ENCODE assay signal across 8 cellular contexts in the genomic region with DNA sequence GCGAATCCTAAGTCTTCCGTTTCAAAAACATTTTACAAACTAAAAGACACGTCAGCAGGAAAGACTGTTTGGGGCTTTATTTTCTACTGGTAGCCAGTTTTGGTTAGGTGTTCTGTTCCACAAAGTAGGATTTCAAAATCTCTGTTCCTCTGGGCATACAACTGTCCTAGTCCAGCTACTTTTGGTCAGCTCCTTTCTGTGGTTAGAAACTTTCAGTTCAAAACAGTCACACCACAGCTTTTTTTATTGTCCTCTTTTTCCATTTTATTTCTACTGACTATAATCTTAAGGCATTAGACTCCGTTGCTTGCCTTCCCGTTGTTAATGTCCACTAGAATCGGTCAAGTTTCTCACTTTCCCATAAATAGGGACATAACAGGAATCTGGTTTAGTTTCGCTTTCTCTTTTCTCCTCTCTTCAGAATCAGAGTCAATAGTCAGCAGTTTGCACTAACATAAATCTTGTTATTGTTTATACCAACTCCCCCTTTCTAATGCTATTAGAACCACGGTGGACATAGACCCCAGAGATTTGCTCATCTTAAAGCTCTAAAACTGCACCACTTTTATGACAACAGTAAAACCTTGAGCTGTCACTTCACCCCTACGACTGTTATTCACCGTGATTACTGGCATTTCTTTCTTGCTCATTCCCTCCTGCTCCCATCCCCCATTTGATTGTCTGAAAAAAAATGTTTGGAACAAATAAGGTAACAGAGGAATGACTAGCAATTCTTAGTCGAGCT. TPM values are rescaled to one million over a fixed set of nuclear protein-coding genes. Genes with fewer than 3 reads are reported as not detected.
DNase-seq lines count a peak whose midpoint lies in the region; ATAC-seq and TF ChIP-seq lines count a peak whose summit lies in the region.

No MANE protein-coding gene starts in this region.

- no peak overlapping the region for H3K14ac ChIP-seq in H9 (ENCODE audit: insufficient read depth, low read length)

- H3K9me2 ChIP-seq in MM.1S (replicated peaks; ENCODE audit: insufficient read depth, low read length), result no peaks in the 10 kb centered on the region

- H2AFZ ChIP-seq in MM.1S (ENCODE audit: low read length) (peak overlapping the region; percentile 57; the same call in 1 of the 2 replicates), H9 (ENCODE audit: low read length) (no peak overlapping the region)

- no peaks in the 10 kb centered on the region for H3K27me3 Mint-ChIP-seq in H9 (ENCODE audit: low read depth)

- no peaks in the 10 kb centered on the region for H3K79me2 ChIP-seq in MM.1S (ENCODE audit: low read length)
- H3K79me2 ChIP-seq in H9 (ENCODE audit: insufficient read depth, low read length), result no peaks in the 10 kb centered on the region

- peaks cover 5 to 7% of the 10 kb centered on the region in 2 experiments for H3K4me1 Mint-ChIP-seq in H9

- ATAC-seq in HG03280 (IDR thresholded peaks at IDR 0.05; ENCODE audit: unreplicated experiment), result no peak

- H3K4me3 Mint-ChIP-seq in H9, result no peak overlapping the region

- H3K27ac ChIP-seq in MM.1S (ENCODE audit: low read length) (no peak overlapping the region), H9 (ENCODE audit: insufficient read length, low read depth, low read length) (no peak overlapping the region), WERI-Rb-1 (no peak overlapping the region)

- no peak overlapping the region for H2BK15ac ChIP-seq in H9 (ENCODE audit: low read depth, low read length)

- H3K36me3 Mint-ChIP-seq in H9 (ENCODE audit: insufficient read depth in 1 of 3, low read depth in 3 of 3), result no peaks in the 10 kb centered on the region

- H2BK12ac ChIP-seq in H9 (ENCODE audit: insufficient read length, low read depth, low read length), result no peak overlapping the region

- H3K23me2 ChIP-seq in H9 (ENCODE audit: insufficient read length, low read depth, low read length, poor library complexity, severe bottlenecking), result no peaks in the 10 kb centered on the region

- H3K4me2 ChIP-seq in MM.1S (ENCODE audit: low read depth, low read length) (peak overlapping the region; percentile 44), H9 (ENCODE audit: insufficient read depth, insufficient read length, low read length) (no peak overlapping the region)

- H3K36me3 ChIP-seq in MM.1S (replicated peaks; ENCODE audit: insufficient read depth, low read length) (no peaks in the 10 kb centered on the region), WERI-Rb-1 (no peaks in the 10 kb centered on the region)

- H3T11ph ChIP-seq in H9 (ENCODE audit: low read length), result no peak overlapping the region

- no peaks in the 10 kb centered on the region for H3K9me3 Mint-ChIP-seq in H9

- H3K4me3 ChIP-seq in MM.1S (ENCODE audit: low read length) (peak overlapping the region; percentile 49), cardiac fibroblast (replicated peaks in 1 of 2; ENCODE audit: low read depth in 2 of 2, low read length in 2 of 2) (peak overlapping the region; percentile 9 to 45), WERI-Rb-1 (ENCODE audit: low read depth, low read length) (no peak overlapping the region)

- H2BK20ac ChIP-seq in H9 (ENCODE audit: low read depth, low read length, poor library complexity, severe bottlenecking), result no peak overlapping the region

- no peak overlapping the region for H3K18ac ChIP-seq in H9 (ENCODE audit: insufficient read length, low read depth, low read length)

- no peak overlapping the region for H2AK5ac ChIP-seq in H9 (ENCODE audit: insufficient read length, low read length)

- H3K4me1 ChIP-seq in MM.1S (ENCODE audit: low read length), result no peaks in the 10 kb centered on the region
- H3K4me1 ChIP-seq in H9 (ENCODE audit: insufficient read depth, low read length), result no peaks in the 10 kb centered on the region

- H2BK120ac ChIP-seq in H9 (ENCODE audit: low read depth, low read length, poor library complexity, severe bottlenecking), result no peak overlapping the region

- no peaks in the 10 kb centered on the region for H3K79me1 ChIP-seq in H9 (ENCODE audit: insufficient read depth, low read depth, low read length, poor library complexity, severe bottlenecking)

- H3K23ac ChIP-seq in H9 (ENCODE audit: insufficient read length, low read depth, low read length), result no peak overlapping the region

- no peak overlapping the region for H2BK5ac ChIP-seq in H9 (ENCODE audit: insufficient read length, low read length)

- H3K4ac ChIP-seq in H9 (ENCODE audit: low read depth, low read length), result no peak overlapping the region

- no peaks in the 10 kb centered on the region for H3K27me3 ChIP-seq in MM.1S (replicated peaks; ENCODE audit: insufficient read depth, low read length)
- H3K27me3 ChIP-seq in H9 (ENCODE audit: insufficient read depth, low read length), result no peaks in the 10 kb centered on the region
- H3K27me3 ChIP-seq in WERI-Rb-1 (ENCODE audit: insufficient read depth, low read depth, severe bottlenecking), result no peaks in the 10 kb centered on the region

- H4K91ac ChIP-seq in H9 (ENCODE audit: insufficient read length, low read depth, low read length), result no peak overlapping the region

- DNase-seq in Ammon's horn (ENCODE audit: low spot score), result peak; percentile 49
- peak; percentile 37 for DNase-seq in MM.1S
- peak; percentile 22 to 59 for DNase-seq in cardiac fibroblast (ENCODE audit: low read depth in 2 of 2)
- peak; percentile 71 for DNase-seq in midbrain (lab: John Stamatoyannopoulos, UW)
- DNase-seq in H9, result no peak
- DNase-seq in WERI-Rb-1, result no peak
- no peak for DNase-seq in activated CD4-positive, CD25-positive, alpha-beta regulatory T cell (lab: John Stamatoyannopoulos, UW)

- H3K56ac ChIP-seq in H9 (ENCODE audit: insufficient read length, low read depth, low read length), result no peak overlapping the region

- no peak overlapping the region; a peak in 1 of 7 replicates for H3K27ac Mint-ChIP-seq in H9

- H4K20me1 ChIP-seq in MM.1S (ENCODE audit: insufficient read depth, low read length) (no peaks in the 10 kb centered on the region), H9 (ENCODE audit: control insufficient read depth, insufficient read depth, insufficient read length) (no peaks in the 10 kb centered on the region)

- no peak overlapping the region for H4K8ac ChIP-seq in H9 (replicated peaks; ENCODE audit: insufficient read length, low read depth, low read length)

- peak overlapping the region; percentile 23; the same call in 1 of the 2 replicates for H3K9ac ChIP-seq in MM.1S (ENCODE audit: low read length)
- H3K9ac ChIP-seq in H9 (ENCODE audit: extremely low read depth, insufficient read length, low read length), result no peak overlapping the region

- no peak for TF ChIP-seq CTCF in MM.1S (IDR thresholded peaks at IDR 0.05; ENCODE audit: low read length)
- no peak for TF ChIP-seq CTCF in cardiac fibroblast (IDR thresholded peaks at IDR 0.05; ENCODE audit: low read depth, low read length)
- no peak for TF ChIP-seq CTCF in H9 (conservative IDR thresholded peaks at IDR 0.05)
- no peak for TF ChIP-seq CTCF in WERI-Rb-1 (IDR thresholded peaks at IDR 0.05; ENCODE audit: low read depth, low read length)

- no peaks in the 10 kb centered on the region for H3K9me3 ChIP-seq in MM.1S (replicated peaks; ENCODE audit: insufficient read depth, low read length)
- no peaks in the 10 kb centered on the region for H3K9me3 ChIP-seq in H9 (ENCODE audit: control insufficient read depth, low read depth, low read length)
- H3K9me3 ChIP-seq in WERI-Rb-1 (ENCODE audit: severe bottlenecking), result no peaks in the 10 kb centered on the region

- WGBS in H9 (ENCODE audit: extremely low coverage, insufficient read length, low lambda C conversion rate), result no CpG with 5 or more reads among the region's 11 CpGs

- no peak overlapping the region for H4K5ac ChIP-seq in H9 (ENCODE audit: insufficient read length, low read depth, low read length)

- no peaks in the 10 kb centered on the region for H3F3A ChIP-seq in MM.1S (ENCODE audit: insufficient read depth, low read length)

RNA-seq across cellular contexts. Expression of gene NPAS3, which starts 41.5 kb away (rescaled TPM):
- total RNA-seq in H9 (2021), result 0.17 and 0.22 TPM in 2 replicates

Comparison
In these comparisons a context has a peak if more than half of its experiments do, and no peak if none do; other contexts are left out.
1. DNase-seq: peak in Ammon's horn (single experiment), MM.1S (single experiment), cardiac fibroblast (2 of 2) and midbrain (single experiment); none in H9 (single experiment), WERI-Rb-1 (single experiment) and activated CD4-positive, CD25-positive, alpha-beta regulatory T cell (0 of 4).